In genomic region chr4:170476351-170476750, GRCh38 we compare ENCODE assay signal across 18 cellular contexts.
"Had no signal": no experiment of that assay in that cellular context is flagged by ENCODE, and none has a peak within 500 bp of the region (broad histone marks: within the 10 kb centered on the region; RNA-seq: fewer than 3 reads in every experiment).

No MANE protein-coding gene starts in this region.

- H3K27ac ChIP-seq: epithelial cell of prostate, hepatocyte, left ventricle myocardium inferior, pancreas, tibial nerve, vagina had no signal

- H3K4me3 ChIP-seq: hepatocyte, left ventricle myocardium inferior, mucosa of descending colon, pancreas, tibial nerve, vagina had no signal

- ATAC-seq: activated CD4-positive, CD25-positive, alpha-beta regulatory T cell treated with anti-CD3 and anti-CD28 coated beads, Interleukin-2, amount 50 U/mL, for 24 hours; activated naive CD8-positive, alpha-beta T cell treated with anti-CD3 and anti-CD28 coated beads, Interleukin-2, amount 50 U/mL, for 24 hours; activated T-helper 17 cell treated with anti-CD3 and anti-CD28 coated beads, Interleukin-2, amount 50 U/mL, for 72 hours; effector memory CD8-positive, alpha-beta T cell; mucosa of descending colon; naive thymus-derived CD4-positive, alpha-beta T cell; pancreas; stimulated activated naive B cell treated with anti-CD40 and anti-IgM and Interleukin-4, amounts not matched to agents 10 μg/mL and 1 μg/mL and 100 μg/mL, for 72 hours had no signal

- H3K4me2 ChIP-seq: hepatocyte had no signal

- H3K27me3 ChIP-seq: hepatocyte, pancreas, tibial nerve, vagina had no signal

- H3K79me2 ChIP-seq: hepatocyte had no signal

- DNase-seq: activated CD4-positive, alpha-beta T cell treated with anti-CD3 and anti-CD28 coated beads, Interleukin-2, amount 50 U/mL, for 1 hour; activated naive CD4-positive, alpha-beta T cell treated with anti-CD3 and anti-CD28 coated beads for 36 hours; activated naive CD8-positive, alpha-beta T cell treated with anti-CD3 and anti-CD28 coated beads, Interleukin-2, amount 50 U/mL, for 24 hours; activated T-cell treated with anti-CD3 and anti-CD28 coated beads for 4 hours; dermis blood vessel endothelial cell; effector memory CD8-positive, alpha-beta T cell; left ventricle myocardium inferior; mucosa of descending colon; naive thymus-derived CD4-positive, alpha-beta T cell; pancreas; stimulated activated CD4-positive, alpha-beta T cell treated with anti-CD3 and anti-CD28 coated beads, Interleukin-2, amount 100 ng/mL, for 48 hours; stimulated activated naive B cell treated with anti-CD40 and anti-IgM and Interleukin-4, amounts not matched to agents 10 μg/mL and 1 μg/mL and 100 μg/mL, for 72 hours had no signal

- H3K4me1 ChIP-seq: left ventricle myocardium inferior, pancreas, tibial nerve, vagina had no signal

- H2AFZ ChIP-seq: hepatocyte had no signal

- H3K9me3 ChIP-seq: mucosa of descending colon, pancreas, tibial nerve, vagina had no signal

- H3K36me3 ChIP-seq: left ventricle myocardium inferior, pancreas, tibial nerve, vagina had no signal
